In genomic region chr3:51538115-51538458, GRCh38 we compare ENCODE assay signal across 8 cellular contexts.
A peak's percentile ranks its signal among the peaks of the same experiment; 100 is the strongest.
DNase-seq lines count a peak whose midpoint lies in the region; ATAC-seq and TF ChIP-seq lines count a peak whose summit lies in the region.

No MANE protein-coding gene starts in this region.

- no peaks in the 10 kb centered on the region for H4K20me1 ChIP-seq in KMS-11 (ENCODE audit: insufficient read depth)

- in situ Hi-C loops in brain microvascular endothelial cell (cut with HindIII; ENCODE audit: low pct_ligation_motif_present, low sequenced_read_pairs) = no loop called here

- no peak for TF ChIP-seq CTCF in GM12875 (IDR thresholded peaks at IDR 0.05; ENCODE audit: borderline replicate concordance, insufficient read depth, low read depth, low read length)
- no peak for TF ChIP-seq CTCF in KMS-11 (conservative IDR thresholded peaks at IDR 0.05; ENCODE audit: low read depth, low read length)
- TF ChIP-seq CTCF in brain microvascular endothelial cell (IDR thresholded peaks at IDR 0.05; ENCODE audit: low read depth, low read length, missing control alignments) = no peak

- H3K27me3 ChIP-seq in KMS-11 (ENCODE audit: insufficient read depth, low read depth) (no peaks in the 10 kb centered on the region), brain microvascular endothelial cell (replicated peaks) (no peaks in the 10 kb centered on the region), stomach smooth muscle (ENCODE audit: control insufficient read depth in 1 of 2, insufficient read depth in 2 of 2, low read length in 2 of 2) (no peaks in the 10 kb centered on the region)

- H3K27ac ChIP-seq in KMS-11 (no peak overlapping the region), brain microvascular endothelial cell (peak overlapping the region; percentile 74), stomach smooth muscle (ENCODE audit: low read length) (peak overlapping the region; percentile 80)

- H3K9me3 ChIP-seq in stomach smooth muscle (ENCODE audit: control insufficient read depth in 2 of 2, low read length in 2 of 2) = no peaks in the 10 kb centered on the region

- H3K4me1 ChIP-seq in KMS-11 (ENCODE audit: low read depth, poor library complexity, severe bottlenecking) = peaks cover 9% of the 10 kb centered on the region
- H3K4me1 ChIP-seq in stomach smooth muscle (ENCODE audit: control insufficient read depth, insufficient read depth, low read length) = peaks cover 16% of the 10 kb centered on the region

- H3K4me3 ChIP-seq in GM12875 (ENCODE audit: low read depth, low read length) = peak overlapping the region; percentile 88
- peak overlapping the region; percentile 56 for H3K4me3 ChIP-seq in KMS-11 (IDR thresholded peaks at IDR 0.05; ENCODE audit: insufficient read depth, low read depth, low read length)
- H3K4me3 ChIP-seq in brain microvascular endothelial cell (ENCODE audit: low read depth, low read length) = peak overlapping the region; percentile 66
- H3K4me3 ChIP-seq in stomach smooth muscle (ENCODE audit: low read length in 2 of 2) = peak overlapping the region; percentile 86 to 99

- peak overlapping the region; percentile 80; the same call in 1 of the 2 replicates for H3K9ac ChIP-seq in KMS-11
- peak overlapping the region; percentile 97 for H3K9ac ChIP-seq in stomach smooth muscle (ENCODE audit: low read length in 2 of 2)

- H3K4me2 ChIP-seq in KMS-11 = peak overlapping the region; percentile 71

- DNase-seq in brain microvascular endothelial cell = no peak
- DNase-seq in kidney tubule cell (ENCODE audit: low spot score) = peak; percentile 18
- DNase-seq in T1000 (lab: John Stamatoyannopoulos, UW) = no peak
- DNase-seq in COR-L47 (lab: John Stamatoyannopoulos, UW) = no peak

- H3K36me3 ChIP-seq in KMS-11 (ENCODE audit: insufficient read depth) = no peaks in the 10 kb centered on the region
- H3K36me3 ChIP-seq in brain microvascular endothelial cell (replicated peaks) = no peaks in the 10 kb centered on the region
- H3K36me3 ChIP-seq in stomach smooth muscle (ENCODE audit: control insufficient read depth in 2 of 2, insufficient read depth in 2 of 2, low read length in 2 of 2) = peaks cover 0 to 4% of the 10 kb centered on the region in 2 donors

- H2AFZ ChIP-seq in KMS-11 (ENCODE audit: low read depth) = peak overlapping the region; percentile 72

- ATAC-seq in HG02970 (IDR thresholded peaks at IDR 0.05; ENCODE audit: low FRiP score, unreplicated experiment) = no peak

- H3K79me2 ChIP-seq in KMS-11 (ENCODE audit: insufficient read depth, low read depth) = peaks cover 15% of the 10 kb centered on the region; the same call in 1 of the 2 replicates
